ENCODE assay signal across 12 cellular contexts in the genomic region with DNA sequence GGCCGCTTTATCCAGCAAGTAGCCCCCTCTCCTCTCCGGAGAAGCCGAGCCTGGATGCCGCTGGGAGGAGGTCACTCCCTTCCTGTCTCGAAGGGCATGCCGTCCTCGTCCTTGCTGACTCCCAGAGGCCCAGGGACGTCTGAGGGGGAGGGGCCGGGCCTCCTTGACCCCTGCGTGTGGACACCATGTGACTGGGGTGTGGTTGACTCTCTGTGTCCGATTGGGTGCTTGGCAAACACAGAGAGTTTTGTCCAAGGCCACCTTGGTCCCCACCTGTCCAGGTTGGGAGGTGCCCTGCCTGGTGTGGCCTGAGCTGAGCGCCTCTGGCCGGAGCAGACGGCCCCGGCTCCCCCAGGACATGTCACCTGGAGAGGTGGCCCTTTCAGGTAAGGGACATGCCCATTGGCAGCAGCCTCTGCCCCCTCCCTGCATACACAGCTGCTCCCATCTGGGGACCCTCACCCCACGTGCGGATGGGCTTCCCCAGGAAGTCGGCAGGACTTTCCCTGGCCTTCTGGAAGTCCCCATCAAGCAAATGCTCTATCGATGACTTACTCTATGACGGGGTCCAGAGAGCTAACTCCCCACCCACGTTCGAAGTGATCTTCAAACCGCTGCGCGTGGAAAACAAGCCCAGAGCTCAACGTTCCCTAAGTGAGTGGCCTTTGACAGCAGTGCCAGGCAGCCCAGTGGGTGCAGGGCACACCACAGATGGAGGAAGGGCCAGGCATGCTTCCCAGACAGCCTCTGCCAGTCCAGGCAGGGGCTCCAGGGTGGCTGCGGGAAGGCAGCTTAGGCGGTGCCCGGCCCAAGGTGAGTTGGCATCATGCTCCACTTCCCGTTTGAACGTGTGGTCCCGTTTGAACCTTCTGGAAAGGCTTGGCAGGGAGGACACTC. TPM values are rescaled to one million over a fixed set of nuclear protein-coding genes. Genes with fewer than 3 reads are reported as not detected.
DNase-seq lines count a peak whose midpoint lies in the region; ATAC-seq and TF ChIP-seq lines count a peak whose summit lies in the region.
"Had no signal": no experiment of that assay in that cellular context is flagged by ENCODE, and none has a peak within 500 bp of the region (broad histone marks: within the 10 kb centered on the region; RNA-seq: fewer than 3 reads in every experiment).

A gene (plus strand): TSS at position 634 of the 897 bp plus-strand sequence. CDS start 1,912 bp downstream, outside the sequence.

- ATAC-seq in GM18909 (IDR thresholded peaks at IDR 0.05; ENCODE audit: poor library complexity, unreplicated experiment) = peak; percentile 41
- ATAC-seq in GM18511 (IDR thresholded peaks at IDR 0.05; ENCODE audit: unreplicated experiment) = no peak
- ATAC-seq in GM21515 (IDR thresholded peaks at IDR 0.05; ENCODE audit: unreplicated experiment) = no peak

- peaks cover 4% of the 10 kb centered on the region for H3K27me3 Mint-ChIP-seq in brain

- H3K27me3 ChIP-seq in AG04450 (ENCODE audit: control insufficient read depth, insufficient read depth, low read length) (peaks cover under 1% of the 10 kb centered on the region), neuron (ENCODE audit: insufficient read depth, low read length) (no peaks in the 10 kb centered on the region)
- H3K27me3 ChIP-seq: suprapubic skin had no signal

- peaks cover 3 to 13% (median 6%) of the 10 kb centered on the region in 5 experiments for H3K9me3 Mint-ChIP-seq in brain

- H3K36me3 ChIP-seq in neuron (ENCODE audit: insufficient read depth, low read length) = no peaks in the 10 kb centered on the region
- H3K36me3 ChIP-seq: lower lobe of right lung, suprapubic skin had no signal

- H3K9me3 ChIP-seq in AG04450 (ENCODE audit: control insufficient read depth, insufficient read depth, low read length) (peaks cover 3% of the 10 kb centered on the region; the same call in 1 of the 2 replicates), neuron (ENCODE audit: low read length) (peaks cover 8% of the 10 kb centered on the region)
- H3K9me3 ChIP-seq: lower lobe of right lung, suprapubic skin had no signal

- peaks cover 23% of the 10 kb centered on the region for H3K4me1 ChIP-seq in neuron (ENCODE audit: insufficient read depth, low read length)

- peak within 1 kb of the TSS; percentile 73 to 93 (median 88) for H3K27ac Mint-ChIP-seq in brain

- H3K4me3 Mint-ChIP-seq in brain = no peak within 1 kb of the TSS

- peaks cover 26% of the 10 kb centered on the region for H3K36me3 Mint-ChIP-seq in brain

- H3K4me3 ChIP-seq in AG04450 (ENCODE audit: low read depth, low read length) (no peak within 1 kb of the TSS), neuron (ENCODE audit: low read length) (no peak within 1 kb of the TSS)

- peak within 1 kb of the TSS; percentile 47 for H3K27ac ChIP-seq in AG04450 (ENCODE audit: low read depth, low read length)
- H3K27ac ChIP-seq: lower lobe of right lung, suprapubic skin had no signal

- POLR2A ChIA-PET in AG04450 (lab: Yijun Ruan, JAX) = interaction anchor here (1.5 kb wide), 1 partner anchor 10 kb away, joined by 4 read pairs; no protein-coding TSS in a partner anchor

- H3K4me1 Mint-ChIP-seq in brain = peaks cover 45% of the 10 kb centered on the region

- TF ChIP-seq CTCF in AG04450 (IDR thresholded peaks at IDR 0.05; ENCODE audit: low read depth, low read length) (no peak), brain (conservative IDR thresholded peaks at IDR 0.05) (no peak)

- DNase-seq in AG04450 (ENCODE audit: low read depth, low spot score) (no peak), H4 (ENCODE audit: low spot score) (no peak), AG20443 (ENCODE audit: low spot score) (no peak)
- DNase-seq: COR-L47, NCI-H187 had no signal

- H2AFZ ChIP-seq in neuron (ENCODE audit: low read depth, low read length) = peak within 1 kb of the TSS; percentile 83

- CTCF ChIA-PET in AG04450 (lab: Charles Lee) = interaction anchor here (1.4 kb wide), 1 partner anchor 24 kb away, joined by 4 read pairs; no protein-coding TSS in a partner anchor

RNA-seq across cellular contexts. Expression of the gene that starts here (rescaled TPM):
- 0.09 and 0.10 TPM in 2 replicates for polyA plus RNA-seq in AG04450 (2011; rRNA removed)
- 0.26 and 0.28 TPM in 2 replicates for polyA minus RNA-seq in AG04450 (2011; rRNA and poly(A)+ RNA removed)
- not detected for polyA plus RNA-seq in brain (ENCODE audit: insufficient read depth, low read depth, low replicate concordance)
- not detected in 2 replicates for total RNA-seq in H4 (2014; rRNA removed; shearing (Covaris generic))
- total RNA-seq: lower lobe of right lung had no signal
